In genomic region chr14:105536691-105537579, GRCh38 we compare ENCODE assay signal across 9 cellular contexts.
"Had no signal": no experiment of that assay in that cellular context is flagged by ENCODE, and none has a peak within 500 bp of the region (broad histone marks: within the 10 kb centered on the region; RNA-seq: fewer than 3 reads in every experiment).

No MANE protein-coding gene starts in this region.

- H3K27ac ChIP-seq: epithelial cell of prostate, gastrocnemius medialis, heart left ventricle, parathyroid adenoma had no signal

- H3K36me3 ChIP-seq: gastrocnemius medialis, heart left ventricle had no signal

- H3K4me3 ChIP-seq: gastrocnemius medialis, heart left ventricle had no signal

- H3K4me1 ChIP-seq: gastrocnemius medialis, parathyroid adenoma had no signal

- DNase-seq: gastrocnemius medialis had no signal

- H3K9me3 Mint-ChIP-seq: activated CD4-positive, alpha-beta memory T cell treated with anti-CD3 and anti-CD28 coated beads for 36 hours; activated T-cell treated with anti-CD3 and anti-CD28 coated beads, Interleukin-2, amount 50 U/mL, for 4 hours; stimulated activated memory B cell treated with anti-CD40 and anti-IgM and Interleukin-4, amounts not matched to agents 10 μg/mL and 1 μg/mL and 100 μg/mL, for 72 hours had no signal

- H3K36me3 Mint-ChIP-seq: activated CD4-positive, alpha-beta memory T cell treated with anti-CD3 and anti-CD28 coated beads for 36 hours had no signal

- H3K9me3 ChIP-seq: gastrocnemius medialis, heart left ventricle had no signal

- H3K9ac ChIP-seq: parathyroid adenoma had no signal

- H3K4me3 Mint-ChIP-seq: activated CD4-positive, alpha-beta memory T cell treated with anti-CD3 and anti-CD28 coated beads for 36 hours; activated CD4-positive, alpha-beta T cell treated with anti-CD3 and anti-CD28 coated beads for 36 hours; activated T-cell treated with anti-CD3 and anti-CD28 coated beads, Interleukin-2, amount 50 U/mL, for 4 hours; naive thymus-derived CD4-positive, alpha-beta T cell; stimulated activated memory B cell treated with anti-CD40 and anti-IgM and Interleukin-4, amounts not matched to agents 10 μg/mL and 1 μg/mL and 100 μg/mL, for 72 hours had no signal

- H3K27ac Mint-ChIP-seq: activated CD4-positive, alpha-beta memory T cell treated with anti-CD3 and anti-CD28 coated beads for 36 hours; activated CD4-positive, alpha-beta T cell treated with anti-CD3 and anti-CD28 coated beads for 36 hours; naive thymus-derived CD4-positive, alpha-beta T cell; stimulated activated memory B cell treated with anti-CD40 and anti-IgM and Interleukin-4, amounts not matched to agents 10 μg/mL and 1 μg/mL and 100 μg/mL, for 72 hours had no signal
